ENCODE assay signal across 18 cellular contexts in genomic region chr20:48047453-48047852, GRCh38.
"Had no signal": no experiment of that assay in that cellular context is flagged by ENCODE, and none has a peak within 500 bp of the region (broad histone marks: within the 10 kb centered on the region; RNA-seq: fewer than 3 reads in every experiment).

No MANE protein-coding gene starts in this region.

- H3K4me3 ChIP-seq: left lung, thoracic aorta, upper lobe of left lung had no signal

- ATAC-seq: activated CD8-positive, alpha-beta T cell treated with anti-CD3 and anti-CD28 coated beads for 36 hours; left lung; stimulated activated naive B cell treated with anti-CD40 and anti-IgM and Interleukin-4, amounts not matched to agents 10 μg/mL and 1 μg/mL and 100 μg/mL, for 72 hours had no signal

- H3K9me3 ChIP-seq: left lung, thoracic aorta, upper lobe of left lung had no signal

- FAIRE-seq: frontal cortex, kidney had no signal

- H3K27me3 ChIP-seq: left lung, upper lobe of left lung had no signal

- H3K4me1 ChIP-seq: left lung, upper lobe of left lung had no signal

- DNase-seq: activated B cell treated with CpG ODN at 0.5 μM for 24 hours; activated CD4-positive, alpha-beta T cell treated with anti-CD3 and anti-CD28 coated beads for 48 hours; activated CD8-positive, alpha-beta T cell treated with anti-CD3 and anti-CD28 coated beads for 36 hours; activated naive CD4-positive, alpha-beta T cell treated with Interleukin-2 at 50 U/mL for 16 hours; activated naive CD8-positive, alpha-beta T cell treated with anti-CD3 and anti-CD28 coated beads, Interleukin-2, amount 10 ng/mL, durations not matched to agents 7 days and 5 days; activated T-cell treated with anti-CD3 and anti-CD28 coated beads, Interleukin-2, amount 50 U/mL, for 1 hour; amygdala; caudate nucleus; endodermal cell; kidney; left lung; nephron progenitor cell; nucleus accumbens; posterior cingulate gyrus; stimulated activated naive B cell treated with anti-CD40 and anti-IgM and Interleukin-4, amounts not matched to agents 10 μg/mL and 1 μg/mL and 100 μg/mL, for 72 hours; upper lobe of left lung had no signal

- H3K27ac ChIP-seq: left lung, thoracic aorta, upper lobe of left lung had no signal

- H3K36me3 ChIP-seq: left lung, thoracic aorta, upper lobe of left lung had no signal
